1 cellular context compared by ENCODE assay signal in the genomic region with DNA sequence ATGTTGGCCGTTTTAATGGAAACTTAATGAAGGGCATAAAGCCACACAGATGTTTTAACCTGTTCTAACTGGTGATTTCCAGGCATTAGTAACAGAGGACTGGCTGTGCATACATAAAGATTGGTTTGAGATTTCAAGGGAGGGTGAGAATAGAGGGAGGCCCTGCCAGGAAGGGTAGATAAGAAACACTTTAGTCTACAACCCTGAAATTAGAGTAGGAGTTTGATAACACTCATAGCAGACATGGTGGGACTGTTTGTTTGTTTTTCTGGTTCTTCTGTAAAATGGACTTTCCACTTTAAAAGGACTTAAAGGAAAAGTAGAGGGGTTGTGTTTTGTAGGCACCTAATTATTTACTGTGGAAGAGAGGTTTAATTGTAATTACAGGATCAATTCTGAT.
TF ChIP-seq lines count a peak whose summit lies in the region.

No MANE protein-coding gene starts in this region.

TF ChIP-seq in K562, 482 proteins besides CTCF, POLR2A, EP300 and RAD21 (continued from another document):
- TF ChIP-seq BRF1 (IDR thresholded peaks at IDR 0.05; ENCODE audit: borderline replicate concordance, extremely low read depth, insufficient read length): no peak
- TF ChIP-seq, protein P1, sequence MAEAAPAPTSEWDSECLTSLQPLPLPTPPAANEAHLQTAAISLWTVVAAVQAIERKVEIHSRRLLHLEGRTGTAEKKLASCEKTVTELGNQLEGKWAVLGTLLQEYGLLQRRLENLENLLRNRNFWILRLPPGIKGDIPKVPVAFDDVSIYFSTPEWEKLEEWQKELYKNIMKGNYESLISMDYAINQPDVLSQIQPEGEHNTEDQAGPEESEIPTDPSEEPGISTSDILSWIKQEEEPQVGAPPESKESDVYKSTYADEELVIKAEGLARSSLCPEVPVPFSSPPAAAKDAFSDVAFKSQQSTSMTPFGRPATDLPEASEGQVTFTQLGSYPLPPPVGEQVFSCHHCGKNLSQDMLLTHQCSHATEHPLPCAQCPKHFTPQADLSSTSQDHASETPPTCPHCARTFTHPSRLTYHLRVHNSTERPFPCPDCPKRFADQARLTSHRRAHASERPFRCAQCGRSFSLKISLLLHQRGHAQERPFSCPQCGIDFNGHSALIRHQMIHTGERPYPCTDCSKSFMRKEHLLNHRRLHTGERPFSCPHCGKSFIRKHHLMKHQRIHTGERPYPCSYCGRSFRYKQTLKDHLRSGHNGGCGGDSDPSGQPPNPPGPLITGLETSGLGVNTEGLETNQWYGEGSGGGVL (CRISPR knock-in tag; IDR thresholded peaks at IDR 0.05): no peak
